In genomic region chr16:154223-155030, GRCh38 we compare ENCODE assay signal across 9 cellular contexts. TPM values are rescaled to one million over a fixed set of nuclear protein-coding genes. Genes with fewer than 3 reads are reported as not detected.
DNase-seq lines count a peak whose midpoint lies in the region; ATAC-seq and TF ChIP-seq lines count a peak whose summit lies in the region.
"Had no signal": no experiment of that assay in that cellular context is flagged by ENCODE, and none has a peak within 500 bp of the region (broad histone marks: within the 10 kb centered on the region; RNA-seq: fewer than 3 reads in every experiment).

No MANE protein-coding gene starts in this region.

- no peak overlapping the region for H3K27ac ChIP-seq in CD4-positive, alpha-beta T cell (ENCODE audit: low read depth, low read length)
- no peak overlapping the region for H3K27ac ChIP-seq in HUES6 (ENCODE audit: low read depth, low read length)
- no peak overlapping the region for H3K27ac ChIP-seq in testis

- H3K4me3 Mint-ChIP-seq in CD4-positive, alpha-beta T cell = peak overlapping the region; percentile 78
- peak overlapping the region; percentile 89 to 91 (median 89) for H3K4me3 Mint-ChIP-seq in brain

- H3K4me1 ChIP-seq in HUES6 (ENCODE audit: control insufficient read depth, insufficient read depth, low read length) = 0 out of 2 replicates have a peak, but pooled peaks cover 3% of the 10 kb centered on the region
- peaks cover 5% of the 10 kb centered on the region for H3K4me1 ChIP-seq in testis

- peak; percentile 37 for ATAC-seq in CD4-positive, alpha-beta T cell (ENCODE audit: poor library complexity)
- ATAC-seq in left colon (peak; percentile 33), HG02938 (IDR thresholded peaks at IDR 0.05; ENCODE audit: unreplicated experiment) (no peak), GM21723 (IDR thresholded peaks at IDR 0.05; ENCODE audit: unreplicated experiment) (no peak)

- no peak for DNase-seq in CD4-positive, alpha-beta T cell
- DNase-seq in left colon (peak in 1 of 2 donors; percentile 11), testis (no peak), OCI-M2 (lab: John Stamatoyannopoulos, UW; ENCODE audit: unreplicated experiment) (no peak)

- POLR2A ChIA-PET in CD4-positive, alpha-beta T cell (lab: Charles Lee) = no interaction called here

- H3K9me3 Mint-ChIP-seq in CD4-positive, alpha-beta T cell = no peaks in the 10 kb centered on the region
- peaks cover 0 to 6% (median 3%) of the 10 kb centered on the region in 5 experiments for H3K9me3 Mint-ChIP-seq in brain

- 2 to 3% methylated on average over 25 to 32 of the region's 57 CpGs for WGBS in testis, 2 donors

- peaks cover 17% of the 10 kb centered on the region for H3K27me3 ChIP-seq in CD4-positive, alpha-beta T cell (ENCODE audit: control insufficient read depth, insufficient read depth, low read length)
- peaks cover 69% of the 10 kb centered on the region for H3K27me3 ChIP-seq in HUES6 (ENCODE audit: control insufficient read depth, insufficient read depth, low read length)
- no peaks in the 10 kb centered on the region for H3K27me3 ChIP-seq in testis

- H3K9ac ChIP-seq in HUES6 (ENCODE audit: low read length) = no peak overlapping the region

- no peaks in the 10 kb centered on the region for H3K9me3 ChIP-seq in CD4-positive, alpha-beta T cell (ENCODE audit: control insufficient read depth, low read length)
- no peaks in the 10 kb centered on the region for H3K9me3 ChIP-seq in HUES6 (ENCODE audit: control insufficient read depth, insufficient read depth, low read depth, low read length)
- H3K9me3 ChIP-seq in testis = no peaks in the 10 kb centered on the region

- no peak for TF ChIP-seq CTCF in CD4-positive, alpha-beta T cell (IDR thresholded peaks at IDR 0.05)
- TF ChIP-seq CTCF in brain (conservative IDR thresholded peaks at IDR 0.05) (no peak), testis (IDR thresholded peaks at IDR 0.05) (no peak)

- H3K4me1 Mint-ChIP-seq in CD4-positive, alpha-beta T cell (ENCODE audit: low read depth) = peaks cover 6% of the 10 kb centered on the region
- H3K4me1 Mint-ChIP-seq in brain = peaks cover 8% of the 10 kb centered on the region

- CTCF ChIA-PET in CD4-positive, alpha-beta T cell (lab: Charles Lee) = no interaction called here

- H3K36me3 Mint-ChIP-seq in CD4-positive, alpha-beta T cell (ENCODE audit: low read depth) = no peaks in the 10 kb centered on the region
- H3K36me3 Mint-ChIP-seq in brain = no peaks in the 10 kb centered on the region

- H3K27me3 Mint-ChIP-seq in CD4-positive, alpha-beta T cell = peaks cover 67% of the 10 kb centered on the region
- peaks cover 62% of the 10 kb centered on the region for H3K27me3 Mint-ChIP-seq in brain

- TF ChIP-seq POLR2A in testis (IDR thresholded peaks at IDR 0.05) = no peak

- H3K4me3 ChIP-seq in HUES6 (ENCODE audit: low read depth, low read length) (peak overlapping the region; percentile 63), testis (peak overlapping the region; percentile 36 to 51)

- H3K27ac Mint-ChIP-seq in CD4-positive, alpha-beta T cell = no peak overlapping the region
- H3K27ac Mint-ChIP-seq in brain = peak overlapping the region in 4 of 5 experiments; percentile 50 to 84 (median 64)

- H3K36me3 ChIP-seq in HUES6 (ENCODE audit: control insufficient read depth, insufficient read depth, low read length) (no peaks in the 10 kb centered on the region), testis (ENCODE audit: low read depth, missing control alignments) (no peaks in the 10 kb centered on the region)

- intact Hi-C loops in CD4-positive, alpha-beta T cell (cut with DNase I, micrococcal nuclease) = no loop called here
- intact Hi-C loops in left colon (cut with DNase I, micrococcal nuclease) (no loop called here), testis (cut with DNase I; ENCODE audit: low total_unique reads) (no loop called here)

RNA-seq across cellular contexts. Expression of gene HBZ, which starts 2.0 kb away (rescaled TPM):
- total RNA-seq in CD4-positive, alpha-beta T cell = not detected
- polyA plus RNA-seq in brain (ENCODE audit: insufficient read depth, low read depth, low replicate concordance) (not detected), testis (ENCODE audit: insufficient read depth, low read depth, low replicate concordance) (3.7 TPM)
- total RNA-seq in left colon (not detected), testis (1 to 10 TPM; 1.1 to 9.0 TPM)
- polyA plus RNA-seq: liver had no signal

RNA-seq across cellular contexts. Expression of gene HBM, which starts 11.4 kb away (rescaled TPM):
- not detected for total RNA-seq in CD4-positive, alpha-beta T cell
- polyA plus RNA-seq in brain (ENCODE audit: insufficient read depth, low read depth, low replicate concordance) (not detected), testis (ENCODE audit: insufficient read depth, low read depth, low replicate concordance) (not detected)
- total RNA-seq in left colon (not detected), testis (1 to 10 TPM; 1.6 to 3.7 TPM)

RNA-seq across cellular contexts. Expression of gene NPRL3, which starts 16.0 kb away (rescaled TPM):
- total RNA-seq in CD4-positive, alpha-beta T cell = 10 to 100 TPM; 29.5 to 30.8 TPM
- polyA plus RNA-seq in brain (ENCODE audit: insufficient read depth, low read depth, low replicate concordance) (72.3 TPM), testis (ENCODE audit: insufficient read depth, low read depth, low replicate concordance) (73.4 TPM)
- total RNA-seq in left colon (10 to 100 TPM; 14.4 to 14.9 TPM), testis (10 to 100 TPM; 57.5 to 57.8 TPM)

RNA-seq across cellular contexts. Expression of gene HBA2, which starts 18.2 kb away (rescaled TPM):
- total RNA-seq in CD4-positive, alpha-beta T cell = not detected
- 600 TPM for polyA plus RNA-seq in brain (ENCODE audit: insufficient read depth, low read depth, low replicate concordance)
- total RNA-seq in left colon = 10 to 100 TPM in 1 of 2 donors, 1 to 10 TPM in 1; 4.9 to 14.0 TPM
- total RNA-seq in testis = 10 to 100 TPM in 1 of 2 donors, 1 to 10 TPM in 1; 7.1 to 27.4 TPM
- polyA plus RNA-seq in testis (ENCODE audit: insufficient read depth, low read depth, low replicate concordance) = 68.9 TPM

RNA-seq across cellular contexts. Expression of gene HBA1, which starts 22.1 kb away (rescaled TPM):
- not detected for total RNA-seq in CD4-positive, alpha-beta T cell
- polyA plus RNA-seq in brain (ENCODE audit: insufficient read depth, low read depth, low replicate concordance) (289 TPM), testis (ENCODE audit: insufficient read depth, low read depth, low replicate concordance) (24.0 TPM)
- total RNA-seq in left colon (10 to 100 TPM in 1 of 2 donors, 1 to 10 TPM in 1; 2.4 to 20.8 TPM), testis (10 to 100 TPM in 1 of 2 donors, not detected in 1; 11.7 TPM)

Comparison
In these comparisons a context has a peak if more than half of its experiments do, and no peak if none do; other contexts are left out.
1. ATAC-seq: peak in CD4-positive, alpha-beta T cell (single experiment) and left colon (single experiment); none in HG02938 (single experiment) and GM21723 (single experiment).